Comparison of ENCODE assay signal across 1 cellular context in genomic region chr11:17276236-17277023, GRCh38.
TF ChIP-seq lines count a peak whose summit lies in the region.

NUCB2 (plus strand) TSS chr11:17276739; CDS start chr11:17295324, 18,585 bp downstream.

TF ChIP-seq in K562, 482 proteins besides CTCF, POLR2A, EP300 and RAD21 (continued from another document and continues in another):
- TF ChIP-seq FOXP4 (CRISPR knock-in tag; IDR thresholded peaks at IDR 0.05; ENCODE audit: borderline replicate concordance) (no peak), ZBTB11 (CRISPR knock-in tag; IDR thresholded peaks at IDR 0.05) (peak in 1 of 3 experiments; percentile 75; a peak in 2 of 6 replicates), TRIM28 (IDR thresholded peaks at IDR 0.05) (no peak), RCOR1 (IDR thresholded peaks at IDR 0.05; ENCODE audit: borderline replicate concordance in 1 of 2, low read depth in 2 of 2, low read length in 2 of 2) (peak in 1 of 2 experiments; percentile 46; a peak in 1 of 4 replicates), SMARCA4 (IDR thresholded peaks at IDR 0.05) (0 out of 2 replicates have a peak, but pooled peaks have one; percentile 5), CHAMP1 (IDR thresholded peaks at IDR 0.05) (no peak), ZBTB2 (IDR thresholded peaks at IDR 0.05) (peak; percentile 55; the same call in 1 of the 2 replicates), TFAP4 (CRISPR knock-in tag; IDR thresholded peaks at IDR 0.05; ENCODE audit: borderline replicate concordance) (peak; percentile 72), ZBTB33 (CRISPR knock-in tag; IDR thresholded peaks at IDR 0.05) (0 out of 2 replicates have a peak, but pooled peaks have one; percentile 12), NEUROD1 (IDR thresholded peaks at IDR 0.05; ENCODE audit: borderline replicate concordance, low read depth, low read length, partially characterized antibody) (peak; percentile 97), USF1 (CRISPR knock-in tag; IDR thresholded peaks at IDR 0.05) (peak; percentile 36; the same call in 1 of the 2 replicates), CCAR2 (IDR thresholded peaks at IDR 0.05; ENCODE audit: low read depth, low read length) (no peak), ARID2 (IDR thresholded peaks at IDR 0.05) (no peak), ZNF263 (CRISPR knock-in tag; IDR thresholded peaks at IDR 0.05; ENCODE audit: borderline replicate concordance) (0 out of 2 replicates have a peak, but pooled peaks have one; percentile 44), CTCFL (IDR thresholded peaks at IDR 0.05; ENCODE audit: borderline replicate concordance, insufficient read depth, low read depth, low read length, poor library complexity, severe bottlenecking) (peak; percentile 0), TAF9B (IDR thresholded peaks at IDR 0.05; ENCODE audit: partially characterized antibody) (peak; percentile 33), RBM14 (IDR thresholded peaks at IDR 0.05; ENCODE audit: borderline replicate concordance, insufficient read depth, low read depth, low read length) (no peak), SNAPC5 (CRISPR knock-in tag; IDR thresholded peaks at IDR 0.05) (no peak), NFE2 (IDR thresholded peaks at IDR 0.05; ENCODE audit: low read depth) (no peak; the same call in 1 of the 2 replicates), HES1 (IDR thresholded peaks at IDR 0.05; ENCODE audit: low read depth) (no peak), CHD1 (IDR thresholded peaks at IDR 0.05; ENCODE audit: low read length) (no peak), DLX4 (CRISPR knock-in tag; IDR thresholded peaks at IDR 0.05) (no peak), CBX5 (IDR thresholded peaks at IDR 0.05; ENCODE audit: borderline replicate concordance, low read depth) (no peak), ZNF165 (CRISPR knock-in tag; IDR thresholded peaks at IDR 0.05; ENCODE audit: borderline replicate concordance) (0 out of 2 replicates have a peak, but pooled peaks have one; percentile 67), COPS2 (conservative IDR thresholded peaks at IDR 0.05) (no peak), HMGXB4 (CRISPR knock-in tag; IDR thresholded peaks at IDR 0.05) (no peak), CEBPG (CRISPR knock-in tag; IDR thresholded peaks at IDR 0.05) (no peak), CEBPG (tag; conservative IDR thresholded peaks at IDR 0.05 in 1 of 2, IDR thresholded peaks at IDR 0.05 in 1 of 2) (no peak), PKNOX1 (IDR thresholded peaks at IDR 0.05) (peak; percentile 57; the same call in 1 of the 2 replicates), SNRNP70 (optimal IDR thresholded peaks at IDR 0.05; ENCODE audit: low read depth, low read length) (no peak), CREB1 (IDR thresholded peaks at IDR 0.05) (no peak; the same call in 1 of the 2 replicates), CREB1 (CRISPR knock-in tag; IDR thresholded peaks at IDR 0.05) (peak; percentile 77), RBM15 (IDR thresholded peaks at IDR 0.05; ENCODE audit: insufficient read depth, low read length) (no peak), ZNF124 (CRISPR knock-in tag; IDR thresholded peaks at IDR 0.05) (no peak), MAX (CRISPR knock-in tag; IDR thresholded peaks at IDR 0.05) (peak; percentile 59; the same call in 1 of the 2 replicates), SMAD3 (CRISPR knock-in tag; conservative IDR thresholded peaks at IDR 0.05) (no peak), PHF21A (IDR thresholded peaks at IDR 0.05; ENCODE audit: borderline replicate concordance, low read depth) (no peak), TARDBP (IDR thresholded peaks at IDR 0.05) (no peak; the same call in 1 of the 2 replicates)
